25 cellular contexts compared by ENCODE assay signal in genomic region chr4:169657470-169658107, GRCh38. TPM values are rescaled to one million over a fixed set of nuclear protein-coding genes. Genes with fewer than 3 reads are reported as not detected.
DNase-seq lines count a peak whose midpoint lies in the region; ATAC-seq and TF ChIP-seq lines count a peak whose summit lies in the region.
"Had no signal": no experiment of that assay in that cellular context is flagged by ENCODE, and none has a peak within 500 bp of the region (broad histone marks: within the 10 kb centered on the region; RNA-seq: fewer than 3 reads in every experiment).

No MANE protein-coding gene starts in this region.

- no peak for TF ChIP-seq CTCF in colonic mucosa (IDR thresholded peaks at IDR 0.05)

- ATAC-seq in GM18873 (IDR thresholded peaks at IDR 0.05; ENCODE audit: low FRiP score, unreplicated experiment) (no peak), HG02588 (IDR thresholded peaks at IDR 0.05; ENCODE audit: unreplicated experiment) (no peak)
- ATAC-seq: left lung, WTC11 had no signal

- peaks cover 70% of the 10 kb centered on the region for H3K79me2 ChIP-seq in Karpas-422 (ENCODE audit: low read length)

- peak overlapping the region; percentile 98 for H3K27ac ChIP-seq in Karpas-422 (ENCODE audit: low read length)
- peak overlapping the region; percentile 94 for H3K27ac ChIP-seq in colonic mucosa
- H3K27ac ChIP-seq in effector memory CD4-positive, alpha-beta T cell (ENCODE audit: insufficient read depth, low read length, poor library complexity, severe bottlenecking), result no peak overlapping the region
- H3K27ac ChIP-seq: ascending aorta, left lung, SJSA1, upper lobe of left lung had no signal

- no peaks in the 10 kb centered on the region for H3K9me2 ChIP-seq in Karpas-422 (replicated peaks; ENCODE audit: insufficient read depth, low read length)

- H3K4me1 ChIP-seq in Karpas-422 (ENCODE audit: low read length), result peaks cover 57% of the 10 kb centered on the region
- H3K4me1 ChIP-seq in colonic mucosa, result no peaks in the 10 kb centered on the region
- peaks cover 4% of the 10 kb centered on the region for H3K4me1 ChIP-seq in effector memory CD4-positive, alpha-beta T cell (ENCODE audit: control insufficient read depth, insufficient read depth, low read length, poor library complexity, severe bottlenecking)

- H3K27me3 ChIP-seq in Karpas-422 (ENCODE audit: low read length), result no peaks in the 10 kb centered on the region
- no peaks in the 10 kb centered on the region for H3K27me3 ChIP-seq in colonic mucosa
- no peaks in the 10 kb centered on the region for H3K27me3 ChIP-seq in effector memory CD4-positive, alpha-beta T cell (replicated peaks; ENCODE audit: control insufficient read depth, insufficient read depth, low read length, poor library complexity, severe bottlenecking)
- H3K27me3 ChIP-seq: ascending aorta, left lung, SJSA1, upper lobe of left lung had no signal

- peak; percentile 16 for DNase-seq in DMS53 (lab: John Stamatoyannopoulos, UW)
- no peak for DNase-seq in DMS53 treated with DMSO at 0.1 percent for 48 hours (lab: John Stamatoyannopoulos, UW; ENCODE audit: unreplicated experiment)
- peak; percentile 47 for DNase-seq in Karpas-422
- DNase-seq in colonic mucosa, result no peak
- peak; percentile 26 for DNase-seq in pons (ENCODE audit: low spot score)
- no peak for DNase-seq in effector memory CD4-positive, alpha-beta T cell
- DNase-seq: 8988T; activated CD4-positive, alpha-beta T cell treated with anti-CD3 and anti-CD28 coated beads, Interleukin-2, amount 50 U/mL, for 48 hours; cerebellar nuclear complex; effector CD8-positive, alpha-beta T cell; HCEC 1CT; left lung; NCI-H1694; NCI-H2227 treated with DMSO at 0.1 percent for 48 hours; NCI-H774; nucleus accumbens; retina; stimulated activated CD4-positive, alpha-beta T cell treated with anti-CD3 and anti-CD28 coated beads, Interleukin-12 subunit alpha, Interleukin-12 subunit beta, amount 100 ng/mL, for 4 hours; T-helper 2 cell; upper lobe of left lung had no signal

- no peaks in the 10 kb centered on the region for H4K20me1 ChIP-seq in Karpas-422 (ENCODE audit: insufficient read depth, low read depth, low read length)

- H3K9me3 ChIP-seq in Karpas-422 (ENCODE audit: low read length) (no peaks in the 10 kb centered on the region), colonic mucosa (no peaks in the 10 kb centered on the region)
- H3K9me3 ChIP-seq in effector memory CD4-positive, alpha-beta T cell (ENCODE audit: control insufficient read depth, low read length), result no peaks in the 10 kb centered on the region
- H3K9me3 ChIP-seq: ascending aorta, left lung, SJSA1, upper lobe of left lung had no signal

- intact Hi-C loops in colonic mucosa (cut with DNase I), result no loop called here

- peaks cover 5% of the 10 kb centered on the region; the same call in 1 of the 2 replicates for H3K36me3 ChIP-seq in Karpas-422 (ENCODE audit: insufficient read depth, low read length)
- no peaks in the 10 kb centered on the region for H3K36me3 ChIP-seq in colonic mucosa
- H3K36me3 ChIP-seq in effector memory CD4-positive, alpha-beta T cell (ENCODE audit: control insufficient read depth, insufficient read depth, low read length), result no peaks in the 10 kb centered on the region
- H3K36me3 ChIP-seq: ascending aorta, left lung, SJSA1, upper lobe of left lung had no signal

- peak overlapping the region; percentile 58 for H3K4me2 ChIP-seq in Karpas-422 (ENCODE audit: low read depth, low read length, poor library complexity, severe bottlenecking)

- H3K4me3 ChIP-seq in Karpas-422 (ENCODE audit: low read length) (0 out of 2 replicates have a peak overlapping the region, but pooled peaks have one; percentile 15), colonic mucosa (no peak overlapping the region)
- H3K4me3 ChIP-seq in effector memory CD4-positive, alpha-beta T cell (ENCODE audit: insufficient read depth, low read depth, low read length, poor library complexity, severe bottlenecking), result no peak overlapping the region
- H3K4me3 ChIP-seq: ascending aorta, left lung, SJSA1, upper lobe of left lung had no signal

- no peak overlapping the region for H2AFZ ChIP-seq in Karpas-422 (ENCODE audit: low read length)

- H3K9ac ChIP-seq in Karpas-422 (ENCODE audit: low read length) (peak overlapping the region; percentile 50), colonic mucosa (ENCODE audit: low read depth in 2 of 2, low read length in 2 of 2) (peak overlapping the region in 1 of 2 donors; percentile 14)

RNA-seq across cellular contexts. Expression of gene CLCN3, which starts 37.2 kb away (rescaled TPM):
- total RNA-seq in Karpas-422 (2014; rRNA removed; shearing (Covaris generic); ENCODE audit: low replicate concordance), result 35.8 and 38.5 TPM in 2 replicates
- 100 to 1,000 TPM; 137 to 148 TPM for total RNA-seq in colonic mucosa

RNA-seq across cellular contexts. Expression of gene NEK1, which starts 45.2 kb away (rescaled TPM):
- total RNA-seq in Karpas-422 (2014; rRNA removed; shearing (Covaris generic); ENCODE audit: low replicate concordance), result 7.0 and 9.4 TPM in 2 replicates
- 1 to 10 TPM; 6.9 to 7.4 TPM for total RNA-seq in colonic mucosa

Comparison
In these comparisons a context has a peak if more than half of its experiments do, and no peak if none do; other contexts are left out.
1. DNase-seq: peak in DMS53 (single experiment), Karpas-422 (single experiment) and pons (single experiment); none in DMS53 treated with DMSO at 0.1 percent for 48 hours (single experiment), colonic mucosa (single experiment) and effector memory CD4-positive, alpha-beta T cell (0 of 3).